ENCODE assay signal across 16 cellular contexts in genomic region chr3:117018622-117019021, GRCh38.
"Had no signal": no experiment of that assay in that cellular context is flagged by ENCODE, and none has a peak within 500 bp of the region (broad histone marks: within the 10 kb centered on the region; RNA-seq: fewer than 3 reads in every experiment).

No MANE protein-coding gene starts in this region.

- H3K4me3 Mint-ChIP-seq: activated CD4-positive, alpha-beta T cell treated with anti-CD3 and anti-CD28 coated beads for 36 hours; activated CD8-positive, alpha-beta T cell treated with anti-CD3 and anti-CD28 coated beads for 36 hours; activated naive CD4-positive, alpha-beta T cell treated with anti-CD3 and anti-CD28 coated beads, Interleukin-2, amount 50 U/mL, for 24 hours; activated T-cell treated with anti-CD3 and anti-CD28 coated beads, Interleukin-2, amount 50 U/mL, for 4 hours; stimulated activated naive CD8-positive, alpha-beta T cell treated with anti-CD3 and anti-CD28 coated beads, Interleukin-15, amount 100 ng/mL, for 72 hours had no signal

- H3K4me1 ChIP-seq: esophagus squamous epithelium, heart left ventricle, right atrium auricular region had no signal

- H3K9me3 Mint-ChIP-seq: activated naive CD4-positive, alpha-beta T cell treated with anti-CD3 and anti-CD28 coated beads, Interleukin-2, amount 50 U/mL, for 24 hours; activated T-cell treated with anti-CD3 and anti-CD28 coated beads, Interleukin-2, amount 50 U/mL, for 4 hours had no signal

- H3K36me3 Mint-ChIP-seq: activated naive CD4-positive, alpha-beta T cell treated with anti-CD3 and anti-CD28 coated beads, Interleukin-2, amount 50 U/mL, for 24 hours had no signal

- ATAC-seq: activated CD4-positive, alpha-beta T cell treated with anti-CD3 and anti-CD28 coated beads for 36 hours; activated T-cell treated with anti-CD3 and anti-CD28 coated beads, Interleukin-2, amount 50 U/mL, for 4 hours; stimulated activated naive CD8-positive, alpha-beta T cell treated with anti-CD3 and anti-CD28 coated beads, Interleukin-15, amount 100 ng/mL, for 72 hours had no signal

- H3K4me1 Mint-ChIP-seq: activated CD4-positive, alpha-beta T cell treated with anti-CD3 and anti-CD28 coated beads for 36 hours; activated naive CD4-positive, alpha-beta T cell treated with anti-CD3 and anti-CD28 coated beads, Interleukin-2, amount 50 U/mL, for 24 hours; stimulated activated naive CD8-positive, alpha-beta T cell treated with anti-CD3 and anti-CD28 coated beads, Interleukin-15, amount 100 ng/mL, for 72 hours had no signal

- H3K27me3 ChIP-seq: adrenal gland, right atrium auricular region had no signal

- H3K4me3 ChIP-seq: adrenal gland, heart left ventricle, lung, right atrium auricular region had no signal

- H3K27me3 Mint-ChIP-seq: activated CD4-positive, alpha-beta T cell treated with anti-CD3 and anti-CD28 coated beads for 36 hours; activated CD8-positive, alpha-beta T cell treated with anti-CD3 and anti-CD28 coated beads for 36 hours had no signal

- H3K27ac ChIP-seq: adrenal gland, esophagus squamous epithelium, heart left ventricle, neutrophil, right atrium auricular region, thoracic aorta, WERI-Rb-1 had no signal

- H3K9me3 ChIP-seq: adrenal gland, esophagus squamous epithelium, heart left ventricle, neutrophil, right atrium auricular region, thoracic aorta had no signal

- DNase-seq: activated effector memory CD4-positive, alpha-beta T cell treated with anti-CD3 and anti-CD28 coated beads, Interleukin-2, amount 50 U/mL, for 16 hours; activated T-cell treated with anti-CD3 and anti-CD28 coated beads, Interleukin-2, amount 50 U/mL, for 4 hours; cortex of kidney; effector CD8-positive, alpha-beta T cell; esophagus squamous epithelium had no signal

- H3K27ac Mint-ChIP-seq: activated CD4-positive, alpha-beta T cell treated with anti-CD3 and anti-CD28 coated beads for 36 hours; activated CD8-positive, alpha-beta T cell treated with anti-CD3 and anti-CD28 coated beads for 36 hours; activated naive CD4-positive, alpha-beta T cell treated with anti-CD3 and anti-CD28 coated beads, Interleukin-2, amount 50 U/mL, for 24 hours; stimulated activated naive CD8-positive, alpha-beta T cell treated with anti-CD3 and anti-CD28 coated beads, Interleukin-15, amount 100 ng/mL, for 72 hours had no signal

- H3K36me3 ChIP-seq: adrenal gland, esophagus squamous epithelium, heart left ventricle, neutrophil, right atrium auricular region, thoracic aorta, WERI-Rb-1 had no signal
